Comparison of ENCODE assay signal across 7 cellular contexts in the genomic region with DNA sequence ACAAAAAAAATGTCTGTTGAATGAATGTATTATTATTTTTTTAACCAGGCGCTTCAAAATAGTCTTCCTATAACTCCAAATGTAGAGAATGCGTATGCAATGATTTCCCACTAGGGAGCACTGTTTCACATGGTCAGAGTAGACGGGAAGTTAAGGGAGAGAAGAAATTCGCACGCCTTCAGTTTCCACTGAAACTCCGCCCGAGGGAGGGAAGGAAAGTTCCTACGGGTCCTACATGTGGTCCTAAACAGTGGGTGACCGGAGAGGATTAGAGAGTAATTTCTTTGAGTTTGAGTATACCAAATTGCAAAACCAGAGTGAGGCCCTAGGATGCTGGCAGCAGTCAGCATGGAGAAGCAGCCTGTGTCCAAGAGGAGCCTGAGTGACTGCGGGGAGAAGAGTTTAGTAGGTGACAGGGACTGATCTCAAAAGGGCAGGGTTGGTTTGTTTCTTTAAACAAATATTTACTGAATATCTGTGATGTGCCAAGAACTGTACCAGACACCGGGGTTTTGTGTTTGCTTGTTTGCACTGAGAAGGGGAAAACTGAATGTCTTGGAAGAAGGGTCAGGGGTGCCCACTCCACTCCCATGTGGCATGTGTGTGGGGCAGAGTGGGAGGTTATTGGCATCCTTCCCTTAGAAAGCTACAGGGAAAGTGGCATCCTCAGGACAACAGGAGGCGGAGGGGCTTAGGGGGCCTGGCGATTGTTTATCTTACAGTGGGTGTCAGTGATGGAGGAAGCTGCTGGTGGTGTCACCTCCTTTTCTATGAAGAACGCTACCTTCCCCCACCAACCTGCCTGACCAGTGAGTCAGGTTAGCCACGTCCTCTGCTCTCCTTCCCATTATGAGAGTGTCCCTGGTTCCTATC. TPM values are rescaled to one million over a fixed set of nuclear protein-coding genes. Genes with fewer than 3 reads are reported as not detected.
DNase-seq lines count a peak whose midpoint lies in the region; ATAC-seq and TF ChIP-seq lines count a peak whose summit lies in the region.

No MANE protein-coding gene starts in this region.

- peaks cover 17% of the 10 kb centered on the region for H3K4me1 ChIP-seq in KMS-11 (ENCODE audit: low read depth, poor library complexity, severe bottlenecking)
- peaks cover 27% of the 10 kb centered on the region for H3K4me1 ChIP-seq in osteoblast (ENCODE audit: insufficient read depth, low read length)

- H4K20me1 ChIP-seq in KMS-11 (ENCODE audit: insufficient read depth): no peaks in the 10 kb centered on the region; the same call in 1 of the 2 replicates
- H4K20me1 ChIP-seq in osteoblast (ENCODE audit: insufficient read depth, low read length): no peaks in the 10 kb centered on the region

- H3K4me3 Mint-ChIP-seq in WTC11: no peak overlapping the region

- H2AFZ ChIP-seq in KMS-11 (ENCODE audit: low read depth) (peak overlapping the region; percentile 87; the same call in 1 of the 2 replicates), osteoblast (ENCODE audit: low read length) (peak overlapping the region; percentile 91)

- DNase-seq in ELR (ENCODE audit: low read depth) (peak; percentile 60), WTC11 (ENCODE audit: low spot score) (peak; percentile 40), fibroblast of mammary gland (ENCODE audit: low read depth) (peak; percentile 79), osteoblast (ENCODE audit: insufficient read length, low spot score, missing footprints) (no peak)

- H3K27ac ChIP-seq in KMS-11 (no peak overlapping the region), osteoblast (ENCODE audit: low read depth, low read length) (peak overlapping the region; percentile 90)

- peaks cover 14% of the 10 kb centered on the region for H3K9me3 Mint-ChIP-seq in WTC11

- H3K9me3 ChIP-seq in osteoblast (ENCODE audit: low read depth, low read length): no peaks in the 10 kb centered on the region

- H3K27me3 ChIP-seq in KMS-11 (ENCODE audit: insufficient read depth, low read depth) (peaks cover 3% of the 10 kb centered on the region; the same call in 1 of the 2 replicates), osteoblast (ENCODE audit: insufficient read depth, low read length) (peaks cover 15% of the 10 kb centered on the region)

- CTCF ChIA-PET in WTC11 (lab: Charles Lee): interaction anchor here (0.9 to 1.7 kb wide), 5 partner anchors 10 to 55 kb away, joined by 3 to 6 read pairs (median 4); no protein-coding TSS in a partner anchor

- ATAC-seq in WTC11 (peak; percentile 73), HG03378 (IDR thresholded peaks at IDR 0.05; ENCODE audit: unreplicated experiment) (no peak), GM19467 (IDR thresholded peaks at IDR 0.05; ENCODE audit: unreplicated experiment) (no peak)

- H3K9ac ChIP-seq in KMS-11: 0 out of 2 replicates have a peak overlapping the region, but pooled peaks have one; percentile 22

- H3K27ac Mint-ChIP-seq in WTC11: peak overlapping the region; percentile 52; the same call in 1 of the 2 replicates

- no peaks in the 10 kb centered on the region for H3K36me3 ChIP-seq in KMS-11 (ENCODE audit: insufficient read depth)
- H3K36me3 ChIP-seq in osteoblast (ENCODE audit: insufficient read depth, low read length): no peaks in the 10 kb centered on the region

- POLR2A ChIA-PET in WTC11 (lab: Charles Lee): interaction anchor here (1.3 kb wide), 1 partner anchor 13 kb away, joined by 5 read pairs; no protein-coding TSS in a partner anchor

- H3K4me2 ChIP-seq in KMS-11 (peak overlapping the region; percentile 57; the same call in 1 of the 2 replicates), osteoblast (ENCODE audit: insufficient read depth, low read length) (peak overlapping the region; percentile 76)

- H3K4me1 Mint-ChIP-seq in WTC11: peaks cover 18% of the 10 kb centered on the region

- H3K27me3 Mint-ChIP-seq in WTC11 (ENCODE audit: low read depth): peaks cover 11% of the 10 kb centered on the region

- no peaks in the 10 kb centered on the region for H3K79me2 ChIP-seq in KMS-11 (ENCODE audit: insufficient read depth, low read depth)
- H3K79me2 ChIP-seq in osteoblast (ENCODE audit: insufficient read depth, low read length): no peaks in the 10 kb centered on the region

- H3K4me3 ChIP-seq in KMS-11 (IDR thresholded peaks at IDR 0.05; ENCODE audit: insufficient read depth, low read depth, low read length) (no peak overlapping the region), fibroblast of mammary gland (ENCODE audit: control insufficient read depth, low read depth, low read length) (no peak overlapping the region), osteoblast (ENCODE audit: insufficient read depth, low read length) (peak overlapping the region; percentile 48)

- TF ChIP-seq CTCF in KMS-11 (conservative IDR thresholded peaks at IDR 0.05; ENCODE audit: low read depth, low read length) (peak; percentile 80), WTC11 (IDR thresholded peaks at IDR 0.05) (no peak), fibroblast of mammary gland (conservative IDR thresholded peaks at IDR 0.05; ENCODE audit: control insufficient read depth, insufficient read depth, low read depth, low read length) (peak; percentile 72), osteoblast (IDR thresholded peaks at IDR 0.05; ENCODE audit: extremely low read depth, low read depth, low read length) (peak; percentile 85)

- H3K36me3 Mint-ChIP-seq in WTC11: no peaks in the 10 kb centered on the region

TF ChIP-seq in WTC11, 78 proteins besides CTCF, POLR2A, EP300 and RAD21 (continues in another document):
- TF ChIP-seq, protein P1, sequence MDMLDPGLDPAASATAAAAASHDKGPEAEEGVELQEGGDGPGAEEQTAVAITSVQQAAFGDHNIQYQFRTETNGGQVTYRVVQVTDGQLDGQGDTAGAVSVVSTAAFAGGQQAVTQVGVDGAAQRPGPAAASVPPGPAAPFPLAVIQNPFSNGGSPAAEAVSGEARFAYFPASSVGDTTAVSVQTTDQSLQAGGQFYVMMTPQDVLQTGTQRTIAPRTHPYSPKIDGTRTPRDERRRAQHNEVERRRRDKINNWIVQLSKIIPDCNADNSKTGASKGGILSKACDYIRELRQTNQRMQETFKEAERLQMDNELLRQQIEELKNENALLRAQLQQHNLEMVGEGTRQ (CRISPR knock-in tag; IDR thresholded peaks at IDR 0.05): no peak
- no peak for TF ChIP-seq PRRX2 (CRISPR knock-in tag; IDR thresholded peaks at IDR 0.05)
- no peak for TF ChIP-seq OVOL2 (CRISPR knock-in tag; IDR thresholded peaks at IDR 0.05; ENCODE audit: borderline replicate concordance)
- no peak for TF ChIP-seq NFATC4 (CRISPR knock-in tag; IDR thresholded peaks at IDR 0.05)
- TF ChIP-seq, protein P2, sequence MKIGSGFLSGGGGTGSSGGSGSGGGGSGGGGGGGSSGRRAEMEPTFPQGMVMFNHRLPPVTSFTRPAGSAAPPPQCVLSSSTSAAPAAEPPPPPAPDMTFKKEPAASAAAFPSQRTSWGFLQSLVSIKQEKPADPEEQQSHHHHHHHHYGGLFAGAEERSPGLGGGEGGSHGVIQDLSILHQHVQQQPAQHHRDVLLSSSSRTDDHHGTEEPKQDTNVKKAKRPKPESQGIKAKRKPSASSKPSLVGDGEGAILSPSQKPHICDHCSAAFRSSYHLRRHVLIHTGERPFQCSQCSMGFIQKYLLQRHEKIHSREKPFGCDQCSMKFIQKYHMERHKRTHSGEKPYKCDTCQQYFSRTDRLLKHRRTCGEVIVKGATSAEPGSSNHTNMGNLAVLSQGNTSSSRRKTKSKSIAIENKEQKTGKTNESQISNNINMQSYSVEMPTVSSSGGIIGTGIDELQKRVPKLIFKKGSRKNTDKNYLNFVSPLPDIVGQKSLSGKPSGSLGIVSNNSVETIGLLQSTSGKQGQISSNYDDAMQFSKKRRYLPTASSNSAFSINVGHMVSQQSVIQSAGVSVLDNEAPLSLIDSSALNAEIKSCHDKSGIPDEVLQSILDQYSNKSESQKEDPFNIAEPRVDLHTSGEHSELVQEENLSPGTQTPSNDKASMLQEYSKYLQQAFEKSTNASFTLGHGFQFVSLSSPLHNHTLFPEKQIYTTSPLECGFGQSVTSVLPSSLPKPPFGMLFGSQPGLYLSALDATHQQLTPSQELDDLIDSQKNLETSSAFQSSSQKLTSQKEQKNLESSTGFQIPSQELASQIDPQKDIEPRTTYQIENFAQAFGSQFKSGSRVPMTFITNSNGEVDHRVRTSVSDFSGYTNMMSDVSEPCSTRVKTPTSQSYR (CRISPR knock-in tag; IDR thresholded peaks at IDR 0.05): no peak
- TF ChIP-seq, protein P3, sequence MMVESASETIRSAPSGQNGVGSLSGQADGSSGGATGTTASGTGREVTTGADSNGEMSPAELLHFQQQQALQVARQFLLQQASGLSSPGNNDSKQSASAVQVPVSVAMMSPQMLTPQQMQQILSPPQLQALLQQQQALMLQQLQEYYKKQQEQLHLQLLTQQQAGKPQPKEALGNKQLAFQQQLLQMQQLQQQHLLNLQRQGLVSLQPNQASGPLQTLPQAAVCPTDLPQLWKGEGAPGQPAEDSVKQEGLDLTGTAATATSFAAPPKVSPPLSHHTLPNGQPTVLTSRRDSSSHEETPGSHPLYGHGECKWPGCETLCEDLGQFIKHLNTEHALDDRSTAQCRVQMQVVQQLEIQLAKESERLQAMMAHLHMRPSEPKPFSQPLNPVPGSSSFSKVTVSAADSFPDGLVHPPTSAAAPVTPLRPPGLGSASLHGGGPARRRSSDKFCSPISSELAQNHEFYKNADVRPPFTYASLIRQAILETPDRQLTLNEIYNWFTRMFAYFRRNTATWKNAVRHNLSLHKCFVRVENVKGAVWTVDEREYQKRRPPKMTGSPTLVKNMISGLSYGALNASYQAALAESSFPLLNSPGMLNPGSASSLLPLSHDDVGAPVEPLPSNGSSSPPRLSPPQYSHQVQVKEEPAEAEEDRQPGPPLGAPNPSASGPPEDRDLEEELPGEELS (CRISPR knock-in tag; IDR thresholded peaks at IDR 0.05): no peak
- no peak for TF ChIP-seq NR2C2 (CRISPR knock-in tag; IDR thresholded peaks at IDR 0.05)
- TF ChIP-seq EMX1 (CRISPR knock-in tag; IDR thresholded peaks at IDR 0.05): no peak
- TF ChIP-seq, protein P4, sequence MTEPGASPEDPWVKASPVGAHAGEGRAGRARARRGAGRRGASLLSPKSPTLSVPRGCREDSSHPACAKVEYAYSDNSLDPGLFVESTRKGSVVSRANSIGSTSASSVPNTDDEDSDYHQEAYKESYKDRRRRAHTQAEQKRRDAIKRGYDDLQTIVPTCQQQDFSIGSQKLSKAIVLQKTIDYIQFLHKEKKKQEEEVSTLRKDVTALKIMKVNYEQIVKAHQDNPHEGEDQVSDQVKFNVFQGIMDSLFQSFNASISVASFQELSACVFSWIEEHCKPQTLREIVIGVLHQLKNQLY (CRISPR knock-in tag; IDR thresholded peaks at IDR 0.05): no peak

RNA-seq across cellular contexts. Expression of a gene that starts 22.8 kb away (rescaled TPM):
- not detected in 3 replicates for total RNA-seq in WTC11 (2021)
- not detected in 2 replicates for total RNA-seq in osteoblast

RNA-seq across cellular contexts. Expression of a gene that starts 31.4 kb away (rescaled TPM):
- total RNA-seq in WTC11 (2021) (82.6 to 93.8 TPM (median 85.4 TPM) in 3 replicates), osteoblast (3.3 and 3.8 TPM in 2 replicates)

RNA-seq across cellular contexts. Expression of a gene that starts 33.7 kb away (rescaled TPM):
- total RNA-seq in WTC11 (2021) (0.74 to 1.6 TPM (median 0.78 TPM) in 3 replicates), osteoblast (3.2 and 4.3 TPM in 2 replicates)

RNA-seq across cellular contexts. Expression of a gene that starts 33.9 kb away (rescaled TPM):
- 8.2 to 10.9 TPM (median 10.0 TPM) in 3 replicates for total RNA-seq in WTC11 (2021)
- total RNA-seq in osteoblast: 6.9 and 7.7 TPM in 2 replicates

Comparison
In these comparisons a context has a peak if more than half of its experiments do, and no peak if none do; other contexts are left out.
1. RNA of a gene that starts 31.4 kb away (total RNA-seq): 82.6 to 93.8 TPM in WTC11; 3.3 to 3.8 TPM in osteoblast; every median in the first group is over 10 times any median in the second.